14 cellular contexts compared by ENCODE assay signal in genomic region chr12:99087278-99087677, GRCh38.
DNase-seq lines count a peak whose midpoint lies in the region; ATAC-seq and TF ChIP-seq lines count a peak whose summit lies in the region.
"Had no signal": no experiment of that assay in that cellular context is flagged by ENCODE, and none has a peak within 500 bp of the region (broad histone marks: within the 10 kb centered on the region; RNA-seq: fewer than 3 reads in every experiment).

No MANE protein-coding gene starts in this region.

- CTCF ChIA-PET in HEK293T (lab: Yijun Ruan, JAX), result no interaction called here
- CTCF ChIA-PET in T-cell (lab: Charles Lee), result no interaction called here

- H3K36me3 Mint-ChIP-seq in T-cell, result no peaks in the 10 kb centered on the region

- peaks cover 0 to 4% of the 10 kb centered on the region in 2 donors for H3K27me3 Mint-ChIP-seq in T-cell

- H3K4me3 Mint-ChIP-seq in T-cell, result no peak overlapping the region

- no peak overlapping the region for H3K4me3 ChIP-seq in epithelial cell of esophagus (ENCODE audit: low read length)
- H3K4me3 ChIP-seq: prostate gland had no signal

- H3K27ac Mint-ChIP-seq in T-cell, result no peak overlapping the region

- ATAC-seq in GM19467 (IDR thresholded peaks at IDR 0.05; ENCODE audit: unreplicated experiment) (no peak), GM18498 (IDR thresholded peaks at IDR 0.05; ENCODE audit: unreplicated experiment) (no peak), T-cell (replicated peaks in 1 of 4) (no peak)

- peaks cover 2 to 8% (median 3%) of the 10 kb centered on the region in 3 donors for H3K9me3 Mint-ChIP-seq in T-cell

- DNase-seq in COLO668 (lab: John Stamatoyannopoulos, UW; ENCODE audit: unreplicated experiment), result peak; percentile 50
- peak; percentile 79 for DNase-seq in NCI-H1092 treated with DMSO at 0.1 percent for 48 hours (lab: John Stamatoyannopoulos, UW)
- peak; percentile 79 for DNase-seq in NCI-H774 (lab: John Stamatoyannopoulos, UW)
- peak; percentile 58 for DNase-seq in epithelial cell of esophagus (ENCODE audit: low read depth)
- DNase-seq in HEK293T (ENCODE audit: extremely low spot score), result no peak
- no peak for DNase-seq in T-cell
- DNase-seq: ACHN; activated naive CD4-positive, alpha-beta T cell treated with Interleukin-2 at 50 U/mL for 16 hours; H7; NCI-H187 treated with DMSO at 0.1 percent for 48 hours; stimulated activated CD4-positive, alpha-beta T cell treated with anti-CD3 and anti-CD28 coated beads, Interleukin-2, amount 100 ng/mL, for 24 hours had no signal

- POLR2A ChIA-PET in HEK293T (lab: Yijun Ruan, JAX) (no interaction called here), T-cell (lab: Charles Lee) (no interaction called here)

- no peaks in the 10 kb centered on the region for H3K4me1 Mint-ChIP-seq in T-cell

- TF ChIP-seq CTCF in epithelial cell of esophagus (IDR thresholded peaks at IDR 0.05; ENCODE audit: insufficient read depth, low read depth, low read length, missing control alignments), result no peak

TF ChIP-seq in HEK293T, 16 proteins besides CTCF, POLR2A, EP300 and RAD21:
- TF ChIP-seq FOXK2 (IDR thresholded peaks at IDR 0.05), result no peak
- TF ChIP-seq ZNF384 (IDR thresholded peaks at IDR 0.05), result no peak

Comparison
In these comparisons a context has a peak if more than half of its experiments do, and no peak if none do; other contexts are left out.
1. DNase-seq: peak in COLO668 (single experiment), NCI-H1092 treated with DMSO at 0.1 percent for 48 hours (single experiment), NCI-H774 (single experiment) and epithelial cell of esophagus (single experiment); none in HEK293T (single experiment) and T-cell (0 of 34).